23 cellular contexts compared by ENCODE assay signal in genomic region chr3:147369671-147370123, GRCh38. TPM values are rescaled to one million over a fixed set of nuclear protein-coding genes. Genes with fewer than 3 reads are reported as not detected.
A peak's percentile ranks its signal among the peaks of the same experiment; 100 is the strongest.
DNase-seq lines count a peak whose midpoint lies in the region; ATAC-seq, FAIRE-seq and TF ChIP-seq lines count a peak whose summit lies in the region.
"Had no signal": no experiment of that assay in that cellular context is flagged by ENCODE, and none has a peak within 500 bp of the region (broad histone marks: within the 10 kb centered on the region; RNA-seq: fewer than 3 reads in every experiment).

No MANE protein-coding gene starts in this region.

- H3K56ac ChIP-seq in H9 (ENCODE audit: insufficient read length, low read depth, low read length): no peak overlapping the region

- H2BK5ac ChIP-seq in H9 (ENCODE audit: insufficient read length, low read length): no peak overlapping the region

- CTCF ChIA-PET in Calu3 (lab: Charles Lee): no interaction called here

- H3K9me3 Mint-ChIP-seq in H9: peaks cover 0 to 2% of the 10 kb centered on the region in 2 experiments; a peak in 2 of 5 replicates
- H3K9me3 Mint-ChIP-seq in astrocyte (ENCODE audit: unreplicated experiment): peaks cover 14% of the 10 kb centered on the region
- no peaks in the 10 kb centered on the region for H3K9me3 Mint-ChIP-seq in Calu3 (ENCODE audit: low read depth, unreplicated experiment)
- H3K9me3 Mint-ChIP-seq: T-helper 1 cell treated with Interleukin-12 subunit alpha and Interleukin-12 subunit beta and Interleukin-4 antibody, amounts not matched to agents 30 μg/mL and 1 μg/mL, for 36 hours had no signal

- H2BK12ac ChIP-seq in H9 (ENCODE audit: insufficient read length, low read depth, low read length): no peak overlapping the region

- H3K9me3 ChIP-seq in H9 (ENCODE audit: control insufficient read depth, low read depth, low read length): no peaks in the 10 kb centered on the region
- H3K9me3 ChIP-seq in astrocyte (ENCODE audit: insufficient read depth, low read depth, low read length): no peaks in the 10 kb centered on the region
- H3K9me3 ChIP-seq in iPS-18a (ENCODE audit: control insufficient read depth, low read depth, low read length): no peaks in the 10 kb centered on the region
- H3K9me3 ChIP-seq in skeletal muscle satellite cell (replicated peaks; ENCODE audit: low read length): peaks cover 5% of the 10 kb centered on the region
- H3K9me3 ChIP-seq: neutrophil, spleen, transverse colon had no signal

- no peak overlapping the region for H3T11ph ChIP-seq in H9 (ENCODE audit: low read length)

- H4K5ac ChIP-seq in H9 (ENCODE audit: insufficient read length, low read depth, low read length): no peak overlapping the region

- H3K4me2 ChIP-seq in H9 (ENCODE audit: insufficient read depth, insufficient read length, low read length) (peak overlapping the region; percentile 34), astrocyte (ENCODE audit: low read length) (peak overlapping the region; percentile 81), skeletal muscle satellite cell (ENCODE audit: low read length) (peak overlapping the region; percentile 21)

- no peaks in the 10 kb centered on the region for H4K20me1 ChIP-seq in H9 (ENCODE audit: control insufficient read depth, insufficient read depth, insufficient read length)
- no peaks in the 10 kb centered on the region for H4K20me1 ChIP-seq in astrocyte (ENCODE audit: insufficient read depth, low read length)

- H3K23ac ChIP-seq in H9 (ENCODE audit: insufficient read length, low read depth, low read length): no peak overlapping the region

- no peak overlapping the region for H2BK15ac ChIP-seq in H9 (ENCODE audit: low read depth, low read length)

- FAIRE-seq in astrocyte (lab: Jason Lieb, UNC): no peak

- no peak overlapping the region for H2BK120ac ChIP-seq in H9 (ENCODE audit: low read depth, low read length, poor library complexity, severe bottlenecking)

- H3K4ac ChIP-seq in H9 (ENCODE audit: low read depth, low read length): no peak overlapping the region

- H3K9ac ChIP-seq in H9 (ENCODE audit: extremely low read depth, insufficient read length, low read length) (no peak overlapping the region), astrocyte (ENCODE audit: low read length) (peak overlapping the region; percentile 59), iPS-18a (ENCODE audit: low read length) (no peak overlapping the region), skeletal muscle satellite cell (ENCODE audit: low read depth, low read length) (no peak overlapping the region)

- no CpG with 5 or more reads among the region's 17 CpGs for WGBS in H9 (ENCODE audit: extremely low coverage, insufficient read length, low lambda C conversion rate)

- H3K4me3 ChIP-seq in astrocyte (ENCODE audit: insufficient read depth, low read depth, low read length): peak overlapping the region; percentile 61
- peak overlapping the region; percentile 28 for H3K4me3 ChIP-seq in iPS-18a (ENCODE audit: low read length)
- H3K4me3 ChIP-seq in skeletal muscle satellite cell (ENCODE audit: low read length): peak overlapping the region; percentile 4
- H3K4me3 ChIP-seq: spleen, transverse colon had no signal

- H3K79me2 ChIP-seq in H9 (ENCODE audit: insufficient read depth, low read length) (no peaks in the 10 kb centered on the region), astrocyte (ENCODE audit: insufficient read depth, low read length) (no peaks in the 10 kb centered on the region)

- no peaks in the 10 kb centered on the region for H3K4me1 ChIP-seq in H9 (ENCODE audit: insufficient read depth, low read length)
- H3K4me1 ChIP-seq in astrocyte (ENCODE audit: insufficient read depth, low read length): no peaks in the 10 kb centered on the region
- H3K4me1 ChIP-seq in iPS-18a (ENCODE audit: control insufficient read depth, low read depth, low read length): peaks cover 46% of the 10 kb centered on the region
- no peaks in the 10 kb centered on the region for H3K4me1 ChIP-seq in skeletal muscle satellite cell (ENCODE audit: control insufficient read depth, insufficient read depth, low read length)
- H3K4me1 ChIP-seq: spleen, transverse colon had no signal

- BruUV-seq in Calu3 (replicated peaks; lab: Mats Ljungman, UMichigan): no TSS peak

- H2AFZ ChIP-seq in H9 (ENCODE audit: low read length): no peak overlapping the region
- peak overlapping the region; percentile 65 for H2AFZ ChIP-seq in astrocyte (ENCODE audit: low read depth, low read length)

- H2BK20ac ChIP-seq in H9 (ENCODE audit: low read depth, low read length, poor library complexity, severe bottlenecking): no peak overlapping the region

- no peak overlapping the region for H3K14ac ChIP-seq in H9 (ENCODE audit: insufficient read depth, low read length)

- peaks cover 81% of the 10 kb centered on the region for H3K27me3 ChIP-seq in H9 (ENCODE audit: insufficient read depth, low read length)
- H3K27me3 ChIP-seq in astrocyte (ENCODE audit: insufficient read depth, low read length): peaks cover 79% of the 10 kb centered on the region
- peaks cover 100% of the 10 kb centered on the region for H3K27me3 ChIP-seq in iPS-18a (ENCODE audit: control insufficient read depth, insufficient read depth, low read length)
- peaks cover 74% of the 10 kb centered on the region for H3K27me3 ChIP-seq in skeletal muscle satellite cell (ENCODE audit: control insufficient read depth, insufficient read depth, low read length)

- H3K36me3 Mint-ChIP-seq in H9 (ENCODE audit: insufficient read depth in 1 of 3, low read depth in 3 of 3): no peaks in the 10 kb centered on the region; a peak in 1 of 7 replicates
- no peaks in the 10 kb centered on the region for H3K36me3 Mint-ChIP-seq in astrocyte (ENCODE audit: low read depth, unreplicated experiment)
- no peaks in the 10 kb centered on the region for H3K36me3 Mint-ChIP-seq in Calu3 (ENCODE audit: insufficient read depth, unreplicated experiment)

- H3K4me3 Mint-ChIP-seq in H9: peak overlapping the region in 1 of 2 experiments; percentile 55; a peak in 3 of 5 replicates
- H3K4me3 Mint-ChIP-seq in astrocyte (ENCODE audit: unreplicated experiment): no peak overlapping the region
- no peak overlapping the region for H3K4me3 Mint-ChIP-seq in Calu3 (ENCODE audit: low read depth, unreplicated experiment)
- H3K4me3 Mint-ChIP-seq: stimulated activated naive CD8-positive, alpha-beta T cell treated with anti-CD3 and anti-CD28 coated beads, Interleukin-15, amount 100 ng/mL, for 72 hours; T-helper 1 cell treated with Interleukin-12 subunit alpha and Interleukin-12 subunit beta and Interleukin-4 antibody, amounts not matched to agents 30 μg/mL and 1 μg/mL, for 36 hours had no signal

- no peaks in the 10 kb centered on the region for H3K23me2 ChIP-seq in H9 (ENCODE audit: insufficient read length, low read depth, low read length, poor library complexity, severe bottlenecking)

- DNase-seq in H9 (peak; percentile 58), astrocyte (ENCODE audit: low read depth) (no peak), NCI-H1930 (lab: John Stamatoyannopoulos, UW) (no peak), Calu3 (no peak)
- DNase-seq: activated CD8-positive, alpha-beta memory T cell treated with anti-CD3 and anti-CD28 coated beads, Interleukin-2, amount 50 U/mL, for 48 hours; activated gamma-delta T cell; AML-193; effector CD4-positive, alpha-beta T cell; NCI-H1436 treated with DMSO at 0.1 percent for 48 hours; NCI-H748 treated with DMSO at 0.1 percent for 48 hours; PC-3; SIG-M5; spleen; stimulated activated CD4-positive, alpha-beta T cell treated with anti-CD3 and anti-CD28 coated beads, Interleukin-4, amount 100 ng/mL, for 24 hours; stimulated activated naive CD8-positive, alpha-beta T cell treated with anti-CD3 and anti-CD28 coated beads, Interleukin-15, amount 100 ng/mL, for 72 hours; transverse colon had no signal

- TF ChIP-seq CTCF in H9 (conservative IDR thresholded peaks at IDR 0.05) (no peak), astrocyte (IDR thresholded peaks at IDR 0.05; ENCODE audit: insufficient read depth, low read depth, low read length) (no peak), Calu3 (IDR thresholded peaks at IDR 0.05; ENCODE audit: unreplicated experiment) (no peak)

- H3K4me1 Mint-ChIP-seq in H9 (peaks cover 24 to 57% of the 10 kb centered on the region in 2 experiments), astrocyte (ENCODE audit: low read depth, unreplicated experiment) (no peaks in the 10 kb centered on the region), Calu3 (ENCODE audit: low read depth, unreplicated experiment) (no peaks in the 10 kb centered on the region)
- H3K4me1 Mint-ChIP-seq: stimulated activated naive CD8-positive, alpha-beta T cell treated with anti-CD3 and anti-CD28 coated beads, Interleukin-15, amount 100 ng/mL, for 72 hours had no signal

- H3K79me1 ChIP-seq in H9 (ENCODE audit: insufficient read depth, low read depth, low read length, poor library complexity, severe bottlenecking): no peaks in the 10 kb centered on the region

- H4K91ac ChIP-seq in H9 (ENCODE audit: insufficient read length, low read depth, low read length): no peak overlapping the region

- intact Hi-C loops in Calu3 (cut with micrococcal nuclease; ENCODE audit: unreplicated experiment): no loop called here

- H3K27ac ChIP-seq in H9 (ENCODE audit: insufficient read length, low read depth, low read length) (no peak overlapping the region), astrocyte (ENCODE audit: low read depth, low read length) (peak overlapping the region; percentile 15), iPS-18a (ENCODE audit: low read length) (no peak overlapping the region)
- H3K27ac ChIP-seq: HL-60, neutrophil, spleen, transverse colon had no signal

- no peak overlapping the region for H3K18ac ChIP-seq in H9 (ENCODE audit: insufficient read length, low read depth, low read length)

- no peak overlapping the region for H2AK5ac ChIP-seq in H9 (ENCODE audit: insufficient read length, low read length)

- H3K27me3 Mint-ChIP-seq in H9 (ENCODE audit: low read depth) (peaks cover 98% of the 10 kb centered on the region), astrocyte (ENCODE audit: low read depth, unreplicated experiment) (peaks cover 91% of the 10 kb centered on the region), Calu3 (ENCODE audit: unreplicated experiment) (peaks cover 48% of the 10 kb centered on the region)

- ATAC-seq in HG03097 (IDR thresholded peaks at IDR 0.05; ENCODE audit: low FRiP score, unreplicated experiment): no peak
- ATAC-seq: PC-3; stimulated activated naive CD8-positive, alpha-beta T cell treated with anti-CD3 and anti-CD28 coated beads, Interleukin-15, amount 100 ng/mL, for 72 hours had no signal

- no peak overlapping the region for H3K27ac Mint-ChIP-seq in H9
- no peak overlapping the region for H3K27ac Mint-ChIP-seq in astrocyte (ENCODE audit: unreplicated experiment)
- H3K27ac Mint-ChIP-seq in Calu3 (ENCODE audit: unreplicated experiment): no peak overlapping the region
- H3K27ac Mint-ChIP-seq: T-helper 1 cell treated with Interleukin-12 subunit alpha and Interleukin-12 subunit beta and Interleukin-4 antibody, amounts not matched to agents 30 μg/mL and 1 μg/mL, for 36 hours had no signal

- H3K36me3 ChIP-seq in astrocyte (ENCODE audit: insufficient read depth, low read length) (no peaks in the 10 kb centered on the region), iPS-18a (ENCODE audit: control insufficient read depth, low read depth, low read length) (no peaks in the 10 kb centered on the region), skeletal muscle satellite cell (ENCODE audit: insufficient read depth, low read length) (no peaks in the 10 kb centered on the region)
- H3K36me3 ChIP-seq: neutrophil, spleen, transverse colon had no signal

- H4K8ac ChIP-seq in H9 (replicated peaks; ENCODE audit: insufficient read length, low read depth, low read length): no peak overlapping the region

RNA-seq across cellular contexts. Expression of gene ZIC4, which starts 36.6 kb away (rescaled TPM):
- total RNA-seq in H9 (2021): not detected in 2 replicates
- total RNA-seq in astrocyte: not detected in 2 replicates
- total RNA-seq in skeletal muscle satellite cell (2012; rRNA removed): 0.44 TPM in 1 of 2 replicates, not detected in the other
- total RNA-seq in Calu3 (2022): not detected in 2 replicates
- total RNA-seq: mesenteric fat pad, PC-3, spleen, transverse colon had no signal

RNA-seq across cellular contexts. Expression of gene ZIC1, which starts 39.5 kb away (rescaled TPM):
- total RNA-seq in H9 (2021): not detected in 2 replicates
- total RNA-seq in astrocyte: 0.19 and 0.30 TPM in 2 replicates
- under 0.01 and 1.1 TPM in 2 replicates for total RNA-seq in skeletal muscle satellite cell (2012; rRNA removed)
- total RNA-seq in Calu3 (2022): not detected in 2 replicates
- total RNA-seq: mesenteric fat pad, PC-3, spleen, transverse colon had no signal

Comparison
In these comparisons a context has a peak if more than half of its experiments do, and no peak if none do; other contexts are left out.
1. H3K4me2 ChIP-seq: peak in every context shown above with its lines; median percentile 81 in astrocyte; 34 in H9; 21 in skeletal muscle satellite cell.
2. H3K4me3 ChIP-seq: peak in every context shown above with its lines; median percentile 61 in astrocyte; 28 in iPS-18a; 4 in skeletal muscle satellite cell.